Comparison of ENCODE assay signal across 31 cellular contexts in genomic region chr7:14394786-14395185, GRCh38.
"Had no signal": no experiment of that assay in that cellular context is flagged by ENCODE, and none has a peak within 500 bp of the region (broad histone marks: within the 10 kb centered on the region; RNA-seq: fewer than 3 reads in every experiment).

No MANE protein-coding gene starts in this region.

- H3K79me2 ChIP-seq: parathyroid adenoma had no signal

- H3K27ac Mint-ChIP-seq: natural killer cell; nephron; neural progenitor cell; progenitor cell of endocrine pancreas; stimulated activated memory B cell treated with anti-CD40 and anti-IgM and Interleukin-4, amounts not matched to agents 10 μg/mL and 1 μg/mL and 100 μg/mL, for 72 hours; stimulated activated naive CD8-positive, alpha-beta T cell treated with anti-CD3 and anti-CD28 coated beads, Interleukin-15, amount 100 ng/mL, for 72 hours; type B pancreatic cell had no signal

- H3K27me3 Mint-ChIP-seq: progenitor cell of endocrine pancreas; stimulated activated memory B cell treated with anti-CD40 and anti-IgM and Interleukin-4, amounts not matched to agents 10 μg/mL and 1 μg/mL and 100 μg/mL, for 72 hours; stimulated activated naive CD8-positive, alpha-beta T cell treated with anti-CD3 and anti-CD28 coated beads, Interleukin-15, amount 100 ng/mL, for 72 hours; type B pancreatic cell had no signal

- H3K36me3 Mint-ChIP-seq: neural progenitor cell; stimulated activated memory B cell treated with anti-CD40 and anti-IgM and Interleukin-4, amounts not matched to agents 10 μg/mL and 1 μg/mL and 100 μg/mL, for 72 hours; type B pancreatic cell had no signal

- H3K9me3 ChIP-seq: ovary, psoas muscle, spleen, suprapubic skin, testis, tibial artery, transverse colon, upper lobe of right lung, uterus had no signal

- H3K9me3 Mint-ChIP-seq: neural progenitor cell; stimulated activated naive CD8-positive, alpha-beta T cell treated with anti-CD3 and anti-CD28 coated beads, Interleukin-15, amount 100 ng/mL, for 72 hours; type B pancreatic cell had no signal

- DNase-seq: natural killer cell; occipital lobe; ovary; posterior cingulate gyrus; psoas muscle; right cardiac atrium; spleen; stimulated activated CD4-positive, alpha-beta T cell treated with anti-CD3 and anti-CD28 coated beads, Interleukin-12 subunit alpha, Interleukin-12 subunit beta, amount 100 ng/mL, for 4 hours; stimulated activated CD4-positive, alpha-beta T cell treated with anti-CD3 and anti-CD28 coated beads, Interleukin-1b, Interleukin-23, amount 100 ng/mL, for 48 hours; stimulated activated CD4-positive, alpha-beta T cell treated with anti-CD3 and anti-CD28 coated beads, Interleukin-4, amount 100 ng/mL, for 1 hour; stimulated activated CD4-positive, alpha-beta T cell treated with anti-CD3 and anti-CD28 coated beads, Interleukin-4, amount 100 ng/mL, for 4 hours; stimulated activated CD8-positive, alpha-beta memory T cell treated with anti-CD3 and anti-CD28 coated beads, Interleukin-4, amount 100 ng/mL, for 48 hours; stimulated activated naive CD4-positive, alpha-beta T cell; stimulated activated naive CD8-positive, alpha-beta T cell treated with anti-CD3 and anti-CD28 coated beads, Interleukin-15, amount 100 ng/mL, for 72 hours; stimulated activated naive CD8-positive, alpha-beta T cell treated with anti-CD3 and anti-CD28 coated beads, Interleukin-15, Interleukin-2, amounts not matched to agents 100 U/mL and 50 U/mL, for 24 hours; substantia nigra; testis; tibial artery; transverse colon; upper lobe of right lung; uterus had no signal

- H3K27ac ChIP-seq: neural progenitor cell, ovary, parathyroid adenoma, psoas muscle, skin epidermis, spleen, suprapubic skin, testis, tibial artery, transverse colon, upper lobe of right lung, uterus had no signal

- H3K4me1 Mint-ChIP-seq: natural killer cell; neural progenitor cell; stimulated activated memory B cell treated with anti-CD40 and anti-IgM and Interleukin-4, amounts not matched to agents 10 μg/mL and 1 μg/mL and 100 μg/mL, for 72 hours; stimulated activated naive CD8-positive, alpha-beta T cell treated with anti-CD3 and anti-CD28 coated beads, Interleukin-15, amount 100 ng/mL, for 72 hours had no signal

- ATAC-seq: natural killer cell; psoas muscle; right cardiac atrium; sciatic nerve; stimulated activated memory B cell treated with anti-CD40 and anti-IgM and Interleukin-4, amounts not matched to agents 10 μg/mL and 1 μg/mL and 100 μg/mL, for 72 hours; stimulated activated naive CD8-positive, alpha-beta T cell treated with anti-CD3 and anti-CD28 coated beads, Interleukin-15, amount 100 ng/mL, for 72 hours; stimulated activated naive CD8-positive, alpha-beta T cell treated with anti-CD3 and anti-CD28 coated beads, Interleukin-15, Interleukin-2, amounts not matched to agents 100 U/mL and 50 U/mL, for 24 hours; upper lobe of right lung had no signal

- H3K4me1 ChIP-seq: parathyroid adenoma, psoas muscle, spleen, suprapubic skin, testis, tibial artery, transverse colon, upper lobe of right lung, uterus had no signal

- H3K4me3 Mint-ChIP-seq: natural killer cell; nephron; neural progenitor cell; stimulated activated memory B cell treated with anti-CD40 and anti-IgM and Interleukin-4, amounts not matched to agents 10 μg/mL and 1 μg/mL and 100 μg/mL, for 72 hours; stimulated activated naive CD8-positive, alpha-beta T cell treated with anti-CD3 and anti-CD28 coated beads, Interleukin-15, amount 100 ng/mL, for 72 hours; type B pancreatic cell had no signal

- H3K36me3 ChIP-seq: neural progenitor cell, ovary, spleen, suprapubic skin, tibial artery, transverse colon, upper lobe of right lung, uterus had no signal

- H2AFZ ChIP-seq: neural progenitor cell, parathyroid adenoma had no signal

- H3K27me3 ChIP-seq: neural progenitor cell, ovary, spleen, suprapubic skin, testis, tibial artery, transverse colon, upper lobe of right lung, uterus had no signal

- H3K4me3 ChIP-seq: neural progenitor cell, ovary, psoas muscle, skin epidermis, smooth muscle cell, spleen, suprapubic skin, testis, tibial artery, transverse colon, upper lobe of right lung, uterus had no signal
